ENCODE assay signal across 1 cellular context in the genomic region with DNA sequence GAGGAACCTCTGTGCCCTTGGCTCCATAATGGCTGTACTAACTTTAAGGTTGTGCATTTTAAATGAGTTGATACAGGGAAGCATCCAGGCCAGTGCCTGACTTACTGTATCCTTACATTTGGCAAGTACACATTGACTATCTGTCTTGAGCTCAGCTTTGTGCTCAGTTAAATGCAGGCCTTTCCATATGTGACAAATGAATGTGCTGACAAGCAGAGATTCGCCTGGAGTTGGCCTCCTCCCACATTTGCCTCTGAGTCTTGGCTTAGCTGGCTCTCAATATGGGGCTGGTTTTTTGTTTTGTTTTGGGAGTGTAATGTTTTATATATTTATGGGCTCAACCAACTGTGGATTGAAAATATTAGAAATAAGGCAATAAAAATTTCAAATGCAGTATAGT.
TF ChIP-seq lines count a peak whose summit lies in the region.

No MANE protein-coding gene starts in this region.

TF ChIP-seq in WTC11, 78 proteins besides CTCF, POLR2A, EP300 and RAD21 (continued from another document):
- no peak for TF ChIP-seq NR2C2 (CRISPR knock-in tag; IDR thresholded peaks at IDR 0.05)
- TF ChIP-seq ELF4 (CRISPR knock-in tag; IDR thresholded peaks at IDR 0.05; ENCODE audit: low read depth) = no peak
- TF ChIP-seq, protein P1, sequence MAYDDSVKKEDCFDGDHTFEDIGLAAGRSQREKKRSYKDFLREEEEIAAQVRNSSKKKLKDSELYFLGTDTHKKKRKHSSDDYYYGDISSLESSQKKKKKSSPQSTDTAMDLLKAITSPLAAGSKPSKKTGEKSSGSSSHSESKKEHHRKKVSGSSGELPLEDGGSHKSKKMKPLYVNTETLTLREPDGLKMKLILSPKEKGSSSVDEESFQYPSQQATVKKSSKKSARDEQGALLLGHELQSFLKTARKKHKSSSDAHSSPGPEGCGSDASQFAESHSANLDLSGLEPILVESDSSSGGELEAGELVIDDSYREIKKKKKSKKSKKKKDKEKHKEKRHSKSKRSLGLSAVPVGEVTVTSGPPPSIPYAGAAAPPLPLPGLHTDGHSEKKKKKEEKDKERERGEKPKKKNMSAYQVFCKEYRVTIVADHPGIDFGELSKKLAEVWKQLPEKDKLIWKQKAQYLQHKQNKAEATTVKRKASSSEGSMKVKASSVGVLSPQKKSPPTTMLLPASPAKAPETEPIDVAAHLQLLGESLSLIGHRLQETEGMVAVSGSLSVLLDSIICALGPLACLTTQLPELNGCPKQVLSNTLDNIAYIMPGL (CRISPR knock-in tag; IDR thresholded peaks at IDR 0.05) = no peak
- TF ChIP-seq EMX1 (CRISPR knock-in tag; IDR thresholded peaks at IDR 0.05) = no peak
- TF ChIP-seq FOXJ3 (CRISPR knock-in tag; IDR thresholded peaks at IDR 0.05; ENCODE audit: borderline replicate concordance) = no peak
